16 cellular contexts compared by ENCODE assay signal in genomic region chr5:132530946-132531345, GRCh38. TPM values are rescaled to one million over a fixed set of nuclear protein-coding genes. Genes with fewer than 3 reads are reported as not detected.
DNase-seq lines count a peak whose midpoint lies in the region; ATAC-seq lines count a peak whose summit lies in the region.
"Had no signal": no experiment of that assay in that cellular context is flagged by ENCODE, and none has a peak within 500 bp of the region (broad histone marks: within the 10 kb centered on the region; RNA-seq: fewer than 3 reads in every experiment).

No MANE protein-coding gene starts in this region.

- CTCF ChIA-PET in activated CD4-positive, alpha-beta T cell treated with anti-CD3 and anti-CD28 coated beads, Interleukin-2, amount 10 ng/mL, durations not matched to agents 7 days and 5 days (lab: Charles Lee): interaction anchor here (0.6 to 2.1 kb wide), 2 partner anchors 22 to 145 kb away, joined by 3 to 8 read pairs; no protein-coding TSS in a partner anchor

- H3K36me3 Mint-ChIP-seq in activated CD4-positive, alpha-beta T cell treated with anti-CD3 and anti-CD28 coated beads, Interleukin-2, amount 10 ng/mL, durations not matched to agents 24 days and 14 days (ENCODE audit: low read depth): no peaks in the 10 kb centered on the region
- no peaks in the 10 kb centered on the region for H3K36me3 Mint-ChIP-seq in activated CD4-positive, alpha-beta T cell treated with anti-CD3 and anti-CD28 coated beads, Interleukin-2, amount 10 ng/mL, durations not matched to agents 7 days and 5 days (ENCODE audit: low read depth)
- no peaks in the 10 kb centered on the region for H3K36me3 Mint-ChIP-seq in activated naive CD8-positive, alpha-beta T cell treated with anti-CD3 and anti-CD28 coated beads, Interleukin-2, amount 50 U/mL, for 24 hours (ENCODE audit: low read depth)
- no peaks in the 10 kb centered on the region for H3K36me3 Mint-ChIP-seq in activated naive CD8-positive, alpha-beta T cell treated with anti-CD3 and anti-CD28 coated beads for 36 hours
- no peaks in the 10 kb centered on the region for H3K36me3 Mint-ChIP-seq in activated T-helper 17 cell treated with anti-CD3 and anti-CD28 coated beads, Interleukin-2, amount 50 U/mL, for 72 hours (ENCODE audit: low read depth)
- no peaks in the 10 kb centered on the region for H3K36me3 Mint-ChIP-seq in activated T-helper 2 cell treated with anti-CD3 and anti-CD28 coated beads, Interferon-gamma antibody, Interleukin-2, Interleukin-4, amounts not matched to agents 10 μg/mL and 5 μg/mL and 100 μg/mL, durations not matched to agents 14 hours and 24 hours and 36 hours (ENCODE audit: low read depth)
- H3K36me3 Mint-ChIP-seq: CD4-positive, alpha-beta memory T cell had no signal

- peak; percentile 12 for ATAC-seq in activated naive CD8-positive, alpha-beta T cell treated with anti-CD3 and anti-CD28 coated beads, Interleukin-2, amount 50 U/mL, for 24 hours
- peak; percentile 28 for ATAC-seq in activated T-helper 17 cell treated with anti-CD3 and anti-CD28 coated beads, Interleukin-2, amount 50 U/mL, for 72 hours (replicated peaks)

- intact Hi-C loops in activated CD4-positive, alpha-beta T cell treated with anti-CD3 and anti-CD28 coated beads, Interleukin-2, amount 10 ng/mL, durations not matched to agents 24 days and 14 days (cut with micrococcal nuclease): loop anchor here (2.0 kb wide), 2 partner anchors 16 to 110 kb away; no protein-coding TSS in a partner anchor
- intact Hi-C loops in activated T-helper 2 cell treated with anti-CD3 and anti-CD28 coated beads, Interferon-gamma antibody, Interleukin-2, Interleukin-4, amounts not matched to agents 10 μg/mL and 5 μg/mL and 100 μg/mL, durations not matched to agents 14 hours and 24 hours and 36 hours (cut with micrococcal nuclease): loop anchor here (1.0 kb wide), 4 partner anchors 18 to 132 kb away; no protein-coding TSS in a partner anchor

- peak; percentile 37 for DNase-seq in activated CD4-positive, alpha-beta T cell treated with anti-CD3 and anti-CD28 coated beads, Interleukin-2, amount 10 ng/mL, durations not matched to agents 24 days and 14 days
- DNase-seq in activated CD4-positive, alpha-beta T cell treated with anti-CD3 and anti-CD28 coated beads, Interleukin-2, amount 10 ng/mL, durations not matched to agents 7 days and 5 days: no peak
- no peak for DNase-seq in activated naive CD8-positive, alpha-beta T cell treated with anti-CD3 and anti-CD28 coated beads, Interleukin-2, amount 50 U/mL, for 24 hours
- DNase-seq in activated naive CD8-positive, alpha-beta T cell treated with anti-CD3 and anti-CD28 coated beads for 36 hours: no peak
- DNase-seq in activated T-helper 2 cell treated with anti-CD3 and anti-CD28 coated beads, Interferon-gamma antibody, Interleukin-2, Interleukin-4, amounts not matched to agents 10 μg/mL and 5 μg/mL and 100 μg/mL, durations not matched to agents 14 hours and 24 hours and 36 hours (ENCODE audit: low spot score): no peak
- no peak for DNase-seq in NCI-H510A (lab: John Stamatoyannopoulos, UW)
- DNase-seq: C1 segment of cervical spinal cord; Calu3; CD4-positive, alpha-beta memory T cell; COR-L47; DND-41; GOT3; HFFc6 had no signal

- H3K4me1 Mint-ChIP-seq in activated CD4-positive, alpha-beta T cell treated with anti-CD3 and anti-CD28 coated beads, Interleukin-2, amount 10 ng/mL, durations not matched to agents 24 days and 14 days: peaks cover 36% of the 10 kb centered on the region
- H3K4me1 Mint-ChIP-seq in activated CD4-positive, alpha-beta T cell treated with anti-CD3 and anti-CD28 coated beads, Interleukin-2, amount 10 ng/mL, durations not matched to agents 7 days and 5 days: peaks cover 19% of the 10 kb centered on the region
- peaks cover 36% of the 10 kb centered on the region for H3K4me1 Mint-ChIP-seq in activated naive CD8-positive, alpha-beta T cell treated with anti-CD3 and anti-CD28 coated beads, Interleukin-2, amount 50 U/mL, for 24 hours
- H3K4me1 Mint-ChIP-seq in activated naive CD8-positive, alpha-beta T cell treated with anti-CD3 and anti-CD28 coated beads for 36 hours: peaks cover 23% of the 10 kb centered on the region
- H3K4me1 Mint-ChIP-seq in activated T-helper 17 cell treated with anti-CD3 and anti-CD28 coated beads, Interleukin-2, amount 50 U/mL, for 72 hours: peaks cover 25% of the 10 kb centered on the region
- H3K4me1 Mint-ChIP-seq in activated T-helper 2 cell treated with anti-CD3 and anti-CD28 coated beads, Interferon-gamma antibody, Interleukin-2, Interleukin-4, amounts not matched to agents 10 μg/mL and 5 μg/mL and 100 μg/mL, durations not matched to agents 14 hours and 24 hours and 36 hours (ENCODE audit: low read depth): peaks cover 47% of the 10 kb centered on the region

- no peak overlapping the region for H3K4me3 Mint-ChIP-seq in activated CD4-positive, alpha-beta T cell treated with anti-CD3 and anti-CD28 coated beads, Interleukin-2, amount 10 ng/mL, durations not matched to agents 24 days and 14 days
- no peak overlapping the region for H3K4me3 Mint-ChIP-seq in activated CD4-positive, alpha-beta T cell treated with anti-CD3 and anti-CD28 coated beads, Interleukin-2, amount 10 ng/mL, durations not matched to agents 7 days and 5 days
- H3K4me3 Mint-ChIP-seq in activated naive CD8-positive, alpha-beta T cell treated with anti-CD3 and anti-CD28 coated beads, Interleukin-2, amount 50 U/mL, for 24 hours: no peak overlapping the region
- H3K4me3 Mint-ChIP-seq in activated naive CD8-positive, alpha-beta T cell treated with anti-CD3 and anti-CD28 coated beads for 36 hours: no peak overlapping the region
- peak overlapping the region; percentile 23 for H3K4me3 Mint-ChIP-seq in activated T-helper 17 cell treated with anti-CD3 and anti-CD28 coated beads, Interleukin-2, amount 50 U/mL, for 72 hours
- no peak overlapping the region for H3K4me3 Mint-ChIP-seq in activated T-helper 2 cell treated with anti-CD3 and anti-CD28 coated beads, Interferon-gamma antibody, Interleukin-2, Interleukin-4, amounts not matched to agents 10 μg/mL and 5 μg/mL and 100 μg/mL, durations not matched to agents 14 hours and 24 hours and 36 hours (ENCODE audit: low read depth)
- H3K4me3 Mint-ChIP-seq: CD4-positive, alpha-beta memory T cell; HFFc6 had no signal

- no peaks in the 10 kb centered on the region for H3K9me3 Mint-ChIP-seq in activated CD4-positive, alpha-beta T cell treated with anti-CD3 and anti-CD28 coated beads, Interleukin-2, amount 10 ng/mL, durations not matched to agents 24 days and 14 days
- no peaks in the 10 kb centered on the region for H3K9me3 Mint-ChIP-seq in activated CD4-positive, alpha-beta T cell treated with anti-CD3 and anti-CD28 coated beads, Interleukin-2, amount 10 ng/mL, durations not matched to agents 7 days and 5 days
- no peaks in the 10 kb centered on the region for H3K9me3 Mint-ChIP-seq in activated naive CD8-positive, alpha-beta T cell treated with anti-CD3 and anti-CD28 coated beads, Interleukin-2, amount 50 U/mL, for 24 hours
- H3K9me3 Mint-ChIP-seq in activated naive CD8-positive, alpha-beta T cell treated with anti-CD3 and anti-CD28 coated beads for 36 hours: no peaks in the 10 kb centered on the region
- H3K9me3 Mint-ChIP-seq in activated T-helper 17 cell treated with anti-CD3 and anti-CD28 coated beads, Interleukin-2, amount 50 U/mL, for 72 hours: no peaks in the 10 kb centered on the region
- H3K9me3 Mint-ChIP-seq in activated T-helper 2 cell treated with anti-CD3 and anti-CD28 coated beads, Interferon-gamma antibody, Interleukin-2, Interleukin-4, amounts not matched to agents 10 μg/mL and 5 μg/mL and 100 μg/mL, durations not matched to agents 14 hours and 24 hours and 36 hours: no peaks in the 10 kb centered on the region
- H3K9me3 Mint-ChIP-seq: CD4-positive, alpha-beta memory T cell; HFFc6 had no signal

- POLR2A ChIA-PET in activated CD4-positive, alpha-beta T cell treated with anti-CD3 and anti-CD28 coated beads, Interleukin-2, amount 10 ng/mL, durations not matched to agents 7 days and 5 days (lab: Charles Lee): no interaction called here

- H3K27me3 Mint-ChIP-seq in activated CD4-positive, alpha-beta T cell treated with anti-CD3 and anti-CD28 coated beads, Interleukin-2, amount 10 ng/mL, durations not matched to agents 24 days and 14 days: peaks cover 19% of the 10 kb centered on the region
- peaks cover 25% of the 10 kb centered on the region for H3K27me3 Mint-ChIP-seq in activated CD4-positive, alpha-beta T cell treated with anti-CD3 and anti-CD28 coated beads, Interleukin-2, amount 10 ng/mL, durations not matched to agents 7 days and 5 days
- peaks cover 7% of the 10 kb centered on the region for H3K27me3 Mint-ChIP-seq in activated naive CD8-positive, alpha-beta T cell treated with anti-CD3 and anti-CD28 coated beads, Interleukin-2, amount 50 U/mL, for 24 hours
- H3K27me3 Mint-ChIP-seq in activated naive CD8-positive, alpha-beta T cell treated with anti-CD3 and anti-CD28 coated beads for 36 hours: peaks cover 17% of the 10 kb centered on the region
- H3K27me3 Mint-ChIP-seq in activated T-helper 17 cell treated with anti-CD3 and anti-CD28 coated beads, Interleukin-2, amount 50 U/mL, for 72 hours: peaks cover 24% of the 10 kb centered on the region
- H3K27me3 Mint-ChIP-seq in activated T-helper 2 cell treated with anti-CD3 and anti-CD28 coated beads, Interferon-gamma antibody, Interleukin-2, Interleukin-4, amounts not matched to agents 10 μg/mL and 5 μg/mL and 100 μg/mL, durations not matched to agents 14 hours and 24 hours and 36 hours (ENCODE audit: low read depth): peaks cover 20% of the 10 kb centered on the region

- H3K27ac Mint-ChIP-seq in activated CD4-positive, alpha-beta T cell treated with anti-CD3 and anti-CD28 coated beads, Interleukin-2, amount 10 ng/mL, durations not matched to agents 24 days and 14 days: no peak overlapping the region
- H3K27ac Mint-ChIP-seq in activated CD4-positive, alpha-beta T cell treated with anti-CD3 and anti-CD28 coated beads, Interleukin-2, amount 10 ng/mL, durations not matched to agents 7 days and 5 days: no peak overlapping the region
- peak overlapping the region; percentile 43 for H3K27ac Mint-ChIP-seq in activated naive CD8-positive, alpha-beta T cell treated with anti-CD3 and anti-CD28 coated beads, Interleukin-2, amount 50 U/mL, for 24 hours
- H3K27ac Mint-ChIP-seq in activated naive CD8-positive, alpha-beta T cell treated with anti-CD3 and anti-CD28 coated beads for 36 hours: no peak overlapping the region
- no peak overlapping the region for H3K27ac Mint-ChIP-seq in activated T-helper 17 cell treated with anti-CD3 and anti-CD28 coated beads, Interleukin-2, amount 50 U/mL, for 72 hours
- H3K27ac Mint-ChIP-seq in activated T-helper 2 cell treated with anti-CD3 and anti-CD28 coated beads, Interferon-gamma antibody, Interleukin-2, Interleukin-4, amounts not matched to agents 10 μg/mL and 5 μg/mL and 100 μg/mL, durations not matched to agents 14 hours and 24 hours and 36 hours: peak overlapping the region; percentile 66
- H3K27ac Mint-ChIP-seq: CD4-positive, alpha-beta memory T cell; HFFc6 had no signal

RNA-seq across cellular contexts. Expression of gene IL5, which starts 12.4 kb away (rescaled TPM):
- total RNA-seq in activated CD4-positive, alpha-beta T cell treated with anti-CD3 and anti-CD28 coated beads, Interleukin-2, amount 10 ng/mL, durations not matched to agents 24 days and 14 days: 7.0 and 7.1 TPM in 2 replicates
- total RNA-seq in activated CD4-positive, alpha-beta T cell treated with anti-CD3 and anti-CD28 coated beads, Interleukin-2, amount 10 ng/mL, durations not matched to agents 7 days and 5 days: under 1 TPM; 0.25 to 0.33 TPM
- not detected for total RNA-seq in activated naive CD8-positive, alpha-beta T cell treated with anti-CD3 and anti-CD28 coated beads for 36 hours
- not detected for total RNA-seq in activated T-helper 17 cell treated with anti-CD3 and anti-CD28 coated beads, Interleukin-2, amount 50 U/mL, for 72 hours
- total RNA-seq in activated T-helper 2 cell treated with anti-CD3 and anti-CD28 coated beads, Interferon-gamma antibody, Interleukin-2, Interleukin-4, amounts not matched to agents 10 μg/mL and 5 μg/mL and 100 μg/mL, durations not matched to agents 14 hours and 24 hours and 36 hours: 100.0 and 113 TPM in 2 replicates
- total RNA-seq: A172; A673; Calu3; CD4-positive, alpha-beta memory T cell; HFFc6 had no signal

RNA-seq across cellular contexts. Expression of gene RAD50, which starts 25.8 kb away (rescaled TPM):
- total RNA-seq in activated CD4-positive, alpha-beta T cell treated with anti-CD3 and anti-CD28 coated beads, Interleukin-2, amount 10 ng/mL, durations not matched to agents 24 days and 14 days: 37.4 and 39.5 TPM in 2 replicates
- 10 to 100 TPM; 33.3 to 38.5 TPM for total RNA-seq in activated CD4-positive, alpha-beta T cell treated with anti-CD3 and anti-CD28 coated beads, Interleukin-2, amount 10 ng/mL, durations not matched to agents 7 days and 5 days
- 10 to 100 TPM; 40.7 to 49.1 TPM for total RNA-seq in activated naive CD8-positive, alpha-beta T cell treated with anti-CD3 and anti-CD28 coated beads for 36 hours
- total RNA-seq in activated T-helper 17 cell treated with anti-CD3 and anti-CD28 coated beads, Interleukin-2, amount 50 U/mL, for 72 hours: 10 to 100 TPM; 31.7 to 37.2 TPM
- 49.2 and 55.8 TPM in 2 replicates for total RNA-seq in activated T-helper 2 cell treated with anti-CD3 and anti-CD28 coated beads, Interferon-gamma antibody, Interleukin-2, Interleukin-4, amounts not matched to agents 10 μg/mL and 5 μg/mL and 100 μg/mL, durations not matched to agents 14 hours and 24 hours and 36 hours

RNA-seq across cellular contexts. Expression of gene IRF1, which starts 40.4 kb away (rescaled TPM):
- 167 and 181 TPM in 2 replicates for total RNA-seq in activated CD4-positive, alpha-beta T cell treated with anti-CD3 and anti-CD28 coated beads, Interleukin-2, amount 10 ng/mL, durations not matched to agents 24 days and 14 days
- total RNA-seq in activated CD4-positive, alpha-beta T cell treated with anti-CD3 and anti-CD28 coated beads, Interleukin-2, amount 10 ng/mL, durations not matched to agents 7 days and 5 days: 100 to 1,000 TPM; 289 to 302 TPM
- total RNA-seq in activated naive CD8-positive, alpha-beta T cell treated with anti-CD3 and anti-CD28 coated beads for 36 hours: 100 to 1,000 TPM; 228 to 232 TPM
- total RNA-seq in activated T-helper 17 cell treated with anti-CD3 and anti-CD28 coated beads, Interleukin-2, amount 50 U/mL, for 72 hours: 100 to 1,000 TPM; 125 to 174 TPM
- 155 TPM in 2 replicates for total RNA-seq in activated T-helper 2 cell treated with anti-CD3 and anti-CD28 coated beads, Interferon-gamma antibody, Interleukin-2, Interleukin-4, amounts not matched to agents 10 μg/mL and 5 μg/mL and 100 μg/mL, durations not matched to agents 14 hours and 24 hours and 36 hours

Comparison
In these comparisons a context has a peak if more than half of its experiments do, and no peak if none do; other contexts are left out.
1. H3K27ac Mint-ChIP-seq: peak in activated naive CD8-positive, alpha-beta T cell treated with anti-CD3 and anti-CD28 coated beads, Interleukin-2, amount 50 U/mL, for 24 hours (single experiment) and activated T-helper 2 cell treated with anti-CD3 and anti-CD28 coated beads, Interferon-gamma antibody, Interleukin-2, Interleukin-4, amounts not matched to agents 10 μg/mL and 5 μg/mL and 100 μg/mL, durations not matched to agents 14 hours and 24 hours and 36 hours (single experiment); none in activated CD4-positive, alpha-beta T cell treated with anti-CD3 and anti-CD28 coated beads, Interleukin-2, amount 10 ng/mL, durations not matched to agents 24 days and 14 days (single experiment), activated CD4-positive, alpha-beta T cell treated with anti-CD3 and anti-CD28 coated beads, Interleukin-2, amount 10 ng/mL, durations not matched to agents 7 days and 5 days (single experiment), activated naive CD8-positive, alpha-beta T cell treated with anti-CD3 and anti-CD28 coated beads for 36 hours (single experiment) and activated T-helper 17 cell treated with anti-CD3 and anti-CD28 coated beads, Interleukin-2, amount 50 U/mL, for 72 hours (single experiment).
2. RNA of gene IL5, which starts 12.4 kb away (total RNA-seq): 100.0 to 113 TPM in activated T-helper 2 cell treated with anti-CD3 and anti-CD28 coated beads, Interferon-gamma antibody, Interleukin-2, Interleukin-4, amounts not matched to agents 10 μg/mL and 5 μg/mL and 100 μg/mL, durations not matched to agents 14 hours and 24 hours and 36 hours; 7.0 to 7.1 TPM in activated CD4-positive, alpha-beta T cell treated with anti-CD3 and anti-CD28 coated beads, Interleukin-2, amount 10 ng/mL, durations not matched to agents 24 days and 14 days, 0.25 to 0.33 TPM in activated CD4-positive, alpha-beta T cell treated with anti-CD3 and anti-CD28 coated beads, Interleukin-2, amount 10 ng/mL, durations not matched to agents 7 days and 5 days, not detected in activated naive CD8-positive, alpha-beta T cell treated with anti-CD3 and anti-CD28 coated beads for 36 hours and not detected in activated T-helper 17 cell treated with anti-CD3 and anti-CD28 coated beads, Interleukin-2, amount 50 U/mL, for 72 hours; every median in the first group is over 10 times any median in the second.